In genomic region chr19:49118565-49119410, GRCh38 we compare ENCODE assay signal across 8 cellular contexts. TPM values are rescaled to one million over a fixed set of nuclear protein-coding genes. Genes with fewer than 3 reads are reported as not detected.
DNase-seq lines count a peak whose midpoint lies in the region; ATAC-seq lines count a peak whose summit lies in the region.

C19orf73 (minus strand) TSS chr19:49119143; CDS start chr19:49119022, 121 bp downstream.

- H3K4me2 ChIP-seq in BLaER1 treated with 17β-estradiol and CSF1 and Interleukin-3, amounts not matched to agents 10 nM and 100 nM, result peak within 1 kb of the TSS; percentile 86 to 100 (median 98)

- peak within 1 kb of the TSS; percentile 58 to 77 (median 66) for H3K4me3 ChIP-seq in BLaER1 treated with 17β-estradiol and CSF1 and Interleukin-3, amounts not matched to agents 10 nM and 100 nM

- H3K9me3 ChIP-seq in BLaER1 treated with 17β-estradiol and CSF1 and Interleukin-3, amounts not matched to agents 10 nM and 100 nM (replicated peaks in 1 of 11), result no peaks in the 10 kb centered on the region

- H4K20me1 ChIP-seq in BLaER1 treated with 17β-estradiol and CSF1 and Interleukin-3, amounts not matched to agents 10 nM and 100 nM, result peaks cover 0 to 25% (median 10%) of the 10 kb centered on the region in 11 experiments; a peak in 5 of 22 replicates

- peaks cover 47 to 56% (median 53%) of the 10 kb centered on the region in 10 experiments for H3K4me1 ChIP-seq in BLaER1 treated with 17β-estradiol and CSF1 and Interleukin-3, amounts not matched to agents 10 nM and 100 nM

- DNase-seq in GM19240 (ENCODE audit: insufficient read length, low spot score) (peak; percentile 83), NCI-H524 treated with DMSO at 0.1 percent for 48 hours (lab: John Stamatoyannopoulos, UW) (peak; percentile 81), left lobe of liver (ENCODE audit: low spot score) (peak; percentile 96)
- DNase-seq in activated CD4-positive, alpha-beta T cell treated with anti-CD3 and anti-CD28 coated beads for 48 hours, result peak; percentile 97
- DNase-seq in stimulated activated CD4-positive, alpha-beta T cell treated with anti-CD3 and anti-CD28 coated beads, Interleukin-2, amount 100 ng/mL, for 24 hours, result peak; percentile 94 to 96

- ATAC-seq in HG03442 (IDR thresholded peaks at IDR 0.05; ENCODE audit: unreplicated experiment) (peak; percentile 71), left lobe of liver (peak; percentile 85)

- H3K27me3 ChIP-seq in BLaER1 treated with 17β-estradiol and CSF1 and Interleukin-3, amounts not matched to agents 10 nM and 100 nM, result peaks cover 21 to 42% (median 34%) of the 10 kb centered on the region in 11 experiments

- H3K9ac ChIP-seq in BLaER1 treated with 17β-estradiol and CSF1 and Interleukin-3, amounts not matched to agents 10 nM and 100 nM, result peak within 1 kb of the TSS; percentile 77 to 93 (median 88)

- H3K36me3 ChIP-seq in BLaER1 treated with 17β-estradiol and CSF1 and Interleukin-3, amounts not matched to agents 10 nM and 100 nM, result no peaks in the 10 kb centered on the region

- peak within 1 kb of the TSS; percentile 85 to 97 (median 93) for H3K27ac ChIP-seq in BLaER1 treated with 17β-estradiol and CSF1 and Interleukin-3, amounts not matched to agents 10 nM and 100 nM
- peak within 1 kb of the TSS; percentile 98 for H3K27ac ChIP-seq in cingulate gyrus (ENCODE audit: low read depth, low read length)

RNA-seq across cellular contexts. Expression of gene C19orf73, which starts in this region (rescaled TPM):
- 2.2 TPM for total RNA-seq in left lobe of liver

Comparison
In these comparisons a context has a peak if more than half of its experiments do, and no peak if none do; other contexts are left out.
1. Peak in every context shown above with its lines: DNase-seq, ATAC-seq, H3K4me3 ChIP-seq and H3K27ac ChIP-seq.